In the genomic region with DNA sequence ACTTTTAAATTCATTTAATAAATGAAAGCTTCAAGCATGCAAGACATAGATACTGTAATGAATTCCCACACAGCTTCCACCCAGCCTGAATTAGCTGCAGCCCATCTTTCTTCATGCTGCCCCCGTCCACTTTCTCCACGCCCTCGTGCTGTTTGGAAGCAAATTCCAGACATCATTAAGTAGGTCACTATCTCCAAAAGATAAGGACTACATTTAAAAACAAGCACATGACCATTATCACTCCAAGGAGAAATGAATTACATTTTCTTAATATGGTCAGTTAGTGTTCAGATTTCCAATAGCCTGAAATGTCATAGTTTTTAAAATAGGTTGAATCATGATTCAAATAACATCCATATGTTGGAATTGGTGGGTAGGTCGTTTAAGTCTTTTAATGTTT, we compare ENCODE assay signal across 15 cellular contexts. TPM values are rescaled to one million over a fixed set of nuclear protein-coding genes. Genes with fewer than 3 reads are reported as not detected.
DNase-seq lines count a peak whose midpoint lies in the region; ATAC-seq and TF ChIP-seq lines count a peak whose summit lies in the region.
"Had no signal": no experiment of that assay in that cellular context is flagged by ENCODE, and none has a peak within 500 bp of the region (broad histone marks: within the 10 kb centered on the region; RNA-seq: fewer than 3 reads in every experiment).

No MANE protein-coding gene starts in this region.

- H3K4me1 ChIP-seq in heart right ventricle, result peaks cover 4 to 72% (median 43%) of the 10 kb centered on the region in 9 donors
- peaks cover 30% of the 10 kb centered on the region for H3K4me1 ChIP-seq in mammary epithelial cell (ENCODE audit: insufficient read depth, low read length)
- H3K4me1 ChIP-seq in right lobe of liver, result peaks cover 0 to 62% (median 20%) of the 10 kb centered on the region in 4 donors
- H3K4me1 ChIP-seq in transverse colon, result peaks cover 33 to 57% (median 41%) of the 10 kb centered on the region in 4 donors

- 24 to 31% methylated on average over 4 of the region's 4 CpGs for WGBS in heart right ventricle, 2 donors
- WGBS in mammary epithelial cell (ENCODE audit: low coverage, missing lambda C conversion rate), result 89% methylated on average over 4 of the region's 4 CpGs
- WGBS in right lobe of liver (ENCODE audit: insufficient coverage, low coverage, low lambda C conversion rate, missing lambda C conversion rate), result 34% methylated on average over 4 of the region's 4 CpGs
- WGBS in transverse colon (ENCODE audit: low coverage in 1 of 2), 2 donors, result 73 to 80% methylated on average over 4 of the region's 4 CpGs

- no peak overlapping the region for H2AFZ ChIP-seq in mammary epithelial cell (ENCODE audit: low read depth, low read length)

- intact Hi-C loops in heart right ventricle (cut with DNase I) (no loop called here), cardiac septum (cut with DNase I) (no loop called here), mammary epithelial cell (cut with micrococcal nuclease) (loop anchor here (2.0 kb wide), 1 partner anchor 24 kb away; the partner anchor contains the start of gene LMTK2), right lobe of liver (cut with DNase I) (no loop called here), transverse colon (cut with DNase I; ENCODE audit: low total_unique reads) (no loop called here)

- TF ChIP-seq POLR2A in right lobe of liver (IDR thresholded peaks at IDR 0.05) (no peak), transverse colon (IDR thresholded peaks at IDR 0.05) (no peak)

- in situ Hi-C loops in mammary epithelial cell (cut with MboI; ENCODE audit: low sequenced_read_pairs in 2 of 2) (no loop called here), transverse colon (cut with MboI; ENCODE audit: low pct_ligation_motif_present in 1 of 4, low pct_unique_long_range_greater_than_20kb in 1 of 4, low sequenced_read_pairs in 3 of 4) (no loop called here)

- BruUV-seq in mammary epithelial cell (replicated peaks; lab: Mats Ljungman, UMichigan), result no TSS peak

- peaks cover 81% of the 10 kb centered on the region for H3K79me2 ChIP-seq in mammary epithelial cell (ENCODE audit: insufficient read depth, low read length)

- dilution Hi-C loops in mammary epithelial cell (cut with HindIII; ENCODE audit: low sequenced_read_pairs), result no loop called here

- H4K20me1 ChIP-seq in mammary epithelial cell (ENCODE audit: insufficient read depth, low read length), result no peaks in the 10 kb centered on the region

- H3K36me3 ChIP-seq in heart right ventricle (no peaks in the 10 kb centered on the region), mammary epithelial cell (ENCODE audit: insufficient read depth, low read length) (no peaks in the 10 kb centered on the region), right lobe of liver (no peaks in the 10 kb centered on the region), transverse colon (no peaks in the 10 kb centered on the region)

- no peak overlapping the region for H3K9ac ChIP-seq in mammary epithelial cell (ENCODE audit: insufficient read depth, low read length)

- CTCF ChIA-PET in mammary epithelial cell (lab: Charles Lee; ENCODE audit: low non-redundant PET), result no interaction called here

- TF ChIP-seq CTCF in heart right ventricle (IDR thresholded peaks at IDR 0.05) (no peak), mammary epithelial cell (conservative IDR thresholded peaks at IDR 0.05 in 1 of 2, IDR thresholded peaks at IDR 0.05 in 1 of 2; ENCODE audit: extremely low read depth in 1 of 2, insufficient read depth in 1 of 2, low read depth in 1 of 2, low read length in 2 of 2) (no peak), right lobe of liver (IDR thresholded peaks at IDR 0.05) (no peak), transverse colon (IDR thresholded peaks at IDR 0.05) (no peak)

- DNase-seq in heart right ventricle, result no peak
- no peak for DNase-seq in cardiac septum (ENCODE audit: low spot score)
- DNase-seq in mammary epithelial cell, result no peak
- DNase-seq in right lobe of liver, result no peak
- DNase-seq in transverse colon, result no peak
- no peak for DNase-seq in mesenteric fat pad (ENCODE audit: low spot score)
- DNase-seq: activated gamma-delta T cell; naive B cell; NCI-H1092 treated with DMSO at 0.1 percent for 48 hours; NCI-H2171; right cardiac atrium; stimulated activated CD4-positive, alpha-beta T cell treated with anti-CD3 and anti-CD28 coated beads, Interleukin-4, amount 100 ng/mL, for 4 hours had no signal

- H3K27ac ChIP-seq in heart right ventricle, result peak overlapping the region in 6 of 10 donors; percentile 13 to 77 (median 56)
- H3K27ac ChIP-seq in mammary epithelial cell (ENCODE audit: insufficient read depth, low read depth, low read length), result peak overlapping the region; percentile 42
- peak overlapping the region; percentile 82 to 88 (median 84) for H3K27ac ChIP-seq in right lobe of liver
- H3K27ac ChIP-seq in transverse colon, result peak overlapping the region; percentile 75 to 83 (median 80)
- H3K27ac ChIP-seq: VCaP had no signal

- H3K4me2 ChIP-seq in mammary epithelial cell (ENCODE audit: insufficient read depth, low read depth, low read length), result no peak overlapping the region

- no peaks in the 10 kb centered on the region for H3K9me3 ChIP-seq in heart right ventricle
- H3K9me3 ChIP-seq in mammary epithelial cell (replicated peaks; ENCODE audit: insufficient read depth, low read length), result no peaks in the 10 kb centered on the region
- H3K9me3 ChIP-seq in right lobe of liver, result no peaks in the 10 kb centered on the region
- H3K9me3 ChIP-seq in transverse colon, result no peaks in the 10 kb centered on the region

- no peak for ATAC-seq in heart right ventricle
- ATAC-seq in right lobe of liver, result no peak
- ATAC-seq in esophagus mucosa, result no peak
- no peak for ATAC-seq in HG03196 (IDR thresholded peaks at IDR 0.05; ENCODE audit: unreplicated experiment)

- TF ChIP-seq EP300 in transverse colon (IDR thresholded peaks at IDR 0.05; ENCODE audit: low read depth), result no peak

- H3K27me3 ChIP-seq in heart right ventricle (peaks cover 0 to 45% (median 0%) of the 10 kb centered on the region in 7 donors), mammary epithelial cell (ENCODE audit: insufficient read depth, low read length) (no peaks in the 10 kb centered on the region), right lobe of liver (no peaks in the 10 kb centered on the region), transverse colon (no peaks in the 10 kb centered on the region)

- no peak overlapping the region for H3K4me3 ChIP-seq in heart right ventricle
- H3K4me3 ChIP-seq in mammary epithelial cell (replicated peaks in 1 of 3; ENCODE audit: insufficient read depth in 1 of 3, low read depth in 2 of 3, low read length in 3 of 3), result no peak overlapping the region
- H3K4me3 ChIP-seq in right lobe of liver, result no peak overlapping the region
- H3K4me3 ChIP-seq in transverse colon, result no peak overlapping the region

RNA-seq across cellular contexts. Expression of gene LMTK2, which starts 24.3 kb away (rescaled TPM):
- total RNA-seq in heart right ventricle, result 10 to 100 TPM; 15.9 to 50.2 (median 33.6) TPM
- 1 to 10 TPM; 2.9 to 5.0 TPM for polyA plus RNA-seq in heart right ventricle
- 28.3 TPM for total RNA-seq in cardiac septum
- total RNA-seq in mammary epithelial cell, result 10 to 100 TPM; 15.3 to 18.9 TPM
- 7.7 TPM for polyA plus RNA-seq in mammary epithelial cell
- polyA minus RNA-seq in mammary epithelial cell, result 22.0 TPM
- 10 to 100 TPM in 5 of 6 experiments, 1 to 10 TPM in 1; 9.4 to 16.7 (median 13.9) TPM for total RNA-seq in right lobe of liver
- total RNA-seq in transverse colon, result 100 to 1,000 TPM in 1 of 4 donors, 10 to 100 TPM in 3; 51.6 to 106 (median 62.2) TPM
- total RNA-seq in esophagus mucosa, result 17.5 TPM
- total RNA-seq in mesenteric fat pad, result 10.2 TPM
